In genomic region chr7:114081606-114082425, GRCh38 we compare ENCODE assay signal across 8 cellular contexts.
A peak's percentile ranks its signal among the peaks of the same experiment; 100 is the strongest.
DNase-seq lines count a peak whose midpoint lies in the region; ATAC-seq, FAIRE-seq and TF ChIP-seq lines count a peak whose summit lies in the region.

No MANE protein-coding gene starts in this region.

- no peaks in the 10 kb centered on the region for H3K36me3 ChIP-seq in heart left ventricle
- H3K36me3 ChIP-seq in right atrium auricular region: no peaks in the 10 kb centered on the region
- no peaks in the 10 kb centered on the region for H3K36me3 ChIP-seq in thyroid gland

- DNase-seq in heart left ventricle (no peak), right atrium auricular region (ENCODE audit: low spot score) (no peak), NCI-H2029 (lab: John Stamatoyannopoulos, UW) (peak; percentile 31), amniotic epithelial cell (ENCODE audit: low read depth) (peak; percentile 53), thyroid gland (no peak), NCI-H774 (lab: John Stamatoyannopoulos, UW) (no peak)

- H3K27me3 ChIP-seq in heart left ventricle (peaks cover 10 to 80% (median 54%) of the 10 kb centered on the region in 9 donors), right atrium auricular region (peaks cover 17 to 38% of the 10 kb centered on the region in 2 donors), thyroid gland (no peaks in the 10 kb centered on the region)

- ATAC-seq in heart left ventricle: no peak
- ATAC-seq in GM21619 (IDR thresholded peaks at IDR 0.05; ENCODE audit: unreplicated experiment): no peak

- TF ChIP-seq CTCF in heart left ventricle (IDR thresholded peaks at IDR 0.05): peak in 11 of 12 donors; percentile 23 to 74 (median 48)
- peak in 1 of 2 donors; percentile 58 for TF ChIP-seq CTCF in right atrium auricular region (IDR thresholded peaks at IDR 0.05)
- peak in 4 of 6 experiments; percentile 56 to 89 (median 78) for TF ChIP-seq CTCF in thyroid gland (IDR thresholded peaks at IDR 0.05)

- FAIRE-seq in islet of Langerhans (lab: Jason Lieb, UNC): peak; percentile 99

- intact Hi-C loops in heart left ventricle (cut with DNase I) (loop anchor here in 7 of 10 donors (5.0 to 10.0 kb wide), 8 partner anchors 323 to 1133 kb away; partner anchors contain the start of gene FOXP2 (in 2 of the 7)), thyroid gland (cut with DNase I) (no loop called here)

- H3K9me3 ChIP-seq in heart left ventricle (no peaks in the 10 kb centered on the region), right atrium auricular region (no peaks in the 10 kb centered on the region), thyroid gland (no peaks in the 10 kb centered on the region)

- H3K27ac ChIP-seq in heart left ventricle (peak overlapping the region in 1 of 12 donors; percentile 92), right atrium auricular region (no peak overlapping the region), thyroid gland (no peak overlapping the region)

- TF ChIP-seq POLR2A in heart left ventricle (IDR thresholded peaks at IDR 0.05) (no peak), thyroid gland (IDR thresholded peaks at IDR 0.05) (no peak)

- H3K4me3 ChIP-seq in heart left ventricle (peak overlapping the region in 8 of 12 donors; percentile 3 to 73 (median 52)), right atrium auricular region (peak overlapping the region in 1 of 2 donors; percentile 41), thyroid gland (replicated peaks in 1 of 3) (peak overlapping the region in 1 of 3 donors; percentile 46)

- H3K4me1 ChIP-seq in heart left ventricle (peaks cover 0 to 41% (median 11%) of the 10 kb centered on the region in 12 donors), right atrium auricular region (peaks cover 0 to 33% of the 10 kb centered on the region in 2 donors), thyroid gland (peaks cover 9 to 16% of the 10 kb centered on the region in 2 donors)

- 20 to 27% (median 25%) methylated on average over 6 of the region's 6 CpGs for WGBS in heart left ventricle, 4 donors
- WGBS in thyroid gland, 2 donors: 31 to 32% methylated on average over 6 of the region's 6 CpGs

Comparison
In these comparisons a context has a peak if more than half of its experiments do, and no peak if none do; other contexts are left out.
1. DNase-seq: peak in NCI-H2029 (single experiment) and amniotic epithelial cell (single experiment); none in heart left ventricle (0 of 5), right atrium auricular region (single experiment), thyroid gland (0 of 2) and NCI-H774 (single experiment).